ENCODE assay signal across 8 cellular contexts in genomic region chr17:81927145-81927652, GRCh38. TPM values are rescaled to one million over a fixed set of nuclear protein-coding genes. Genes with fewer than 3 reads are reported as not detected.
DNase-seq lines count a peak whose midpoint lies in the region; ATAC-seq, FAIRE-seq and TF ChIP-seq lines count a peak whose summit lies in the region.

No MANE protein-coding gene starts in this region.

- H3K27me3 ChIP-seq in HUES6 (ENCODE audit: control insufficient read depth, insufficient read depth, low read length) (peaks cover 10% of the 10 kb centered on the region), bronchial epithelial cell (ENCODE audit: control insufficient read depth, insufficient read depth, low read length) (no peaks in the 10 kb centered on the region), mucosa of rectum (ENCODE audit: control insufficient read depth in 2 of 2, insufficient read depth in 2 of 2, low read length in 2 of 2) (peaks cover 3 to 10% of the 10 kb centered on the region in 2 donors)

- peaks cover 6% of the 10 kb centered on the region for H3K36me3 ChIP-seq in HUES6 (ENCODE audit: control insufficient read depth, insufficient read depth, low read length)
- H3K36me3 ChIP-seq in bronchial epithelial cell (ENCODE audit: control insufficient read depth, insufficient read depth, low read length): peaks cover 1% of the 10 kb centered on the region
- peaks cover 2 to 3% of the 10 kb centered on the region in 2 donors for H3K36me3 ChIP-seq in mucosa of rectum (ENCODE audit: control insufficient read depth in 2 of 2, insufficient read depth in 2 of 2, low read length in 2 of 2)

- H3K27ac ChIP-seq in HUES6 (ENCODE audit: low read depth, low read length) (peak overlapping the region; percentile 88; the same call in 1 of the 2 replicates), mucosa of rectum (ENCODE audit: low read depth in 2 of 2, low read length in 2 of 2) (peak overlapping the region; percentile 95 to 97)

- H3K9ac ChIP-seq in HUES6 (ENCODE audit: low read length): peak overlapping the region; percentile 75
- H3K9ac ChIP-seq in mucosa of rectum (ENCODE audit: low read depth in 1 of 2, low read length in 2 of 2): peak overlapping the region; percentile 76 to 77

- DNase-seq in 8988T (peak; percentile 53), bronchial epithelial cell (ENCODE audit: low read depth) (no peak), islet precursor cell (no peak), NCI-H774 (lab: John Stamatoyannopoulos, UW) (no peak), iPS-NIHi7 (ENCODE audit: extremely low spot score) (no peak)

- H3K4me3 ChIP-seq in HUES6 (ENCODE audit: low read depth, low read length) (peak overlapping the region; percentile 81), bronchial epithelial cell (ENCODE audit: low read depth, low read length) (peak overlapping the region; percentile 72), mucosa of rectum (ENCODE audit: low read length in 2 of 2) (peak overlapping the region; percentile 75 to 76)

- peak; percentile 14 for ATAC-seq in GM19025 (IDR thresholded peaks at IDR 0.05; ENCODE audit: low read depth, unreplicated experiment)

- no peak for FAIRE-seq in bronchial epithelial cell (lab: Jason Lieb, UNC)

- no peak for TF ChIP-seq CTCF in bronchial epithelial cell (IDR thresholded peaks at IDR 0.05; ENCODE audit: insufficient read depth, low read length, severe bottlenecking)

- peaks cover 44% of the 10 kb centered on the region for H3K4me1 ChIP-seq in HUES6 (ENCODE audit: control insufficient read depth, insufficient read depth, low read length)
- H3K4me1 ChIP-seq in mucosa of rectum (ENCODE audit: control insufficient read depth in 2 of 2, insufficient read depth in 2 of 2, low read length in 2 of 2): peaks cover 44 to 50% of the 10 kb centered on the region in 2 donors

- no peaks in the 10 kb centered on the region for H3K9me3 ChIP-seq in HUES6 (ENCODE audit: control insufficient read depth, insufficient read depth, low read depth, low read length)
- no peaks in the 10 kb centered on the region for H3K9me3 ChIP-seq in mucosa of rectum (ENCODE audit: control insufficient read depth in 2 of 2, low read length in 2 of 2)

RNA-seq across cellular contexts. Expression of gene MAFG, which starts 0.3 kb away (rescaled TPM):
- total RNA-seq in bronchial epithelial cell: 16.8 and 19.6 TPM in 2 replicates

RNA-seq across cellular contexts. Expression of gene SIRT7, which starts 9.2 kb away (rescaled TPM):
- total RNA-seq in bronchial epithelial cell: 48.4 and 62.2 TPM in 2 replicates

RNA-seq across cellular contexts. Expression of gene PYCR1, which starts 9.9 kb away (rescaled TPM):
- total RNA-seq in bronchial epithelial cell: 152 and 178 TPM in 2 replicates

RNA-seq across cellular contexts. Expression of gene PCYT2, which starts 16.0 kb away (rescaled TPM):
- 16.5 and 29.5 TPM in 2 replicates for total RNA-seq in bronchial epithelial cell

RNA-seq across cellular contexts. Expression of gene MYADML2, which starts 19.8 kb away (rescaled TPM):
- total RNA-seq in bronchial epithelial cell: not detected in 2 replicates
